34 cellular contexts compared by ENCODE assay signal in genomic region chr16:27743963-27744362, GRCh38.
"Had no signal": no experiment of that assay in that cellular context is flagged by ENCODE, and none has a peak within 500 bp of the region (broad histone marks: within the 10 kb centered on the region; RNA-seq: fewer than 3 reads in every experiment).

No MANE protein-coding gene starts in this region.

- H3K27me3 ChIP-seq: MG63 had no signal

- H3K27ac ChIP-seq: KMS-11 had no signal

- H3K4me3 ChIP-seq: MG63 had no signal

- DNase-seq: Karpas-422, Kasumi-1, KG1, MG63, MM.1S, MV-4-11, NCI-H1048, NCI-H1092, NCI-H1092 treated with DMSO at 0.1 percent for 48 hours, NCI-H1105, NCI-H1105 treated with DMSO at 0.1 percent for 48 hours, NCI-H1417, NCI-H1417 treated with DMSO at 0.1 percent for 48 hours, NCI-H1436, NCI-H1436 treated with DMSO at 0.1 percent for 48 hours, NCI-H146, NCI-H1694, NCI-H1694 treated with DMSO at 0.1 percent for 48 hours, NCI-H187, NCI-H187 treated with DMSO at 0.1 percent for 48 hours, NCI-H1930, NCI-H2029, NCI-H2029 treated with DMSO at 0.1 percent for 48 hours, NCI-H2081, NCI-H2081 treated with DMSO at 0.1 percent for 48 hours, NCI-H2107, NCI-H2171, NCI-H2171 treated with DMSO at 0.1 percent for 48 hours, NCI-H2227 treated with DMSO at 0.1 percent for 48 hours, NCI-H226, NCI-H345, NCI-H446, NCI-H446 treated with DMSO at 0.1 percent for 48 hours had no signal
